9 cellular contexts compared by ENCODE assay signal in the genomic region with DNA sequence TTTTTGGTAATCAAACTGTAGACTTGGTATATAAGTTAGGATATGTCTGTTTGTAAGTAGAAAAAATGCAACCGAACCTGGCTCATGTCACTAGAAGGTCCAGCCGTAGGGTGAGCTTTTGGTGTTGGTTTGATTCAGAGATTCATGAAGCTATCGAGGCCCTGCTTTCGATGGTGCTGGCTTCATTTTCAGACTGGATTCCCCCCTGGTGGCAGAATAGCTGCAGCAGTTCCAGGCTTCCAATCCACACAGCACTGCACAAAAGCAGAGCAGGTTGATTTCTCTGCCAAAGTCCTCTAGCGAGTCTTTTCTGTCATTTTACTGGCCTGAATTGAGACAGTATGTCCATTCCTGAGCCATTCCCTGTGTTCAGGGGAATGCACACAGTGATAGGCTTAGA. TPM values are rescaled to one million over a fixed set of nuclear protein-coding genes. Genes with fewer than 3 reads are reported as not detected.
DNase-seq lines count a peak whose midpoint lies in the region; ATAC-seq and TF ChIP-seq lines count a peak whose summit lies in the region.
"Had no signal": no experiment of that assay in that cellular context is flagged by ENCODE, and none has a peak within 500 bp of the region (broad histone marks: within the 10 kb centered on the region; RNA-seq: fewer than 3 reads in every experiment).

No MANE protein-coding gene starts in this region.

- no peaks in the 10 kb centered on the region for H4K20me1 ChIP-seq in fibroblast of lung (ENCODE audit: control insufficient read depth, extremely low read depth, insufficient read depth, low read length)

- H3K79me2 ChIP-seq in fibroblast of lung (ENCODE audit: control insufficient read depth, insufficient read depth, low read length), result no peaks in the 10 kb centered on the region

- H3K27ac ChIP-seq in fibroblast of lung (ENCODE audit: insufficient read depth, low read length), result no peak overlapping the region
- peak overlapping the region in 1 of 8 donors; percentile 40 for H3K27ac ChIP-seq in spleen
- H3K27ac ChIP-seq: neutrophil had no signal

- H3K27me3 ChIP-seq in fibroblast of lung (ENCODE audit: control insufficient read depth, insufficient read depth, low read length) (no peaks in the 10 kb centered on the region), spleen (replicated peaks in 1 of 7) (no peaks in the 10 kb centered on the region)
- H3K27me3 ChIP-seq: neutrophil had no signal

- H3K4me1 ChIP-seq in fibroblast of lung (ENCODE audit: control insufficient read depth, extremely low read depth, insufficient read depth, low read length) (no peaks in the 10 kb centered on the region), spleen (peaks cover 0 to 33% (median 3%) of the 10 kb centered on the region in 6 donors)

- H3K36me3 ChIP-seq in fibroblast of lung (ENCODE audit: control insufficient read depth, insufficient read depth, low read length) (no peaks in the 10 kb centered on the region), spleen (peaks cover 0 to 36% (median 3%) of the 10 kb centered on the region in 6 donors)

- no peak overlapping the region for H3K9ac ChIP-seq in fibroblast of lung (ENCODE audit: insufficient read depth, low read length)

- no peak overlapping the region for H3K4me2 ChIP-seq in fibroblast of lung (ENCODE audit: extremely low read depth, insufficient read depth, low read length)

- 63 to 89% (median 77%) methylated on average over 5 of the region's 5 CpGs for WGBS in spleen, 5 donors

- intact Hi-C loops in spleen (cut with DNase I; ENCODE audit: low total_unique reads), result no loop called here

- DNase-seq in activated T-cell treated with anti-CD3 and anti-CD28 coated beads, Interleukin-2, amount 50 U/mL, for 1 hour, result peak; percentile 40
- DNase-seq in activated T-cell treated with anti-CD3 and anti-CD28 coated beads, Interleukin-2, amount 50 U/mL, for 48 hours, result no peak
- peak; percentile 11 for DNase-seq in UCSD-AML1 (lab: John Stamatoyannopoulos, UW; ENCODE audit: unreplicated experiment)
- peak; percentile 1 to 7 for DNase-seq in fibroblast of lung (ENCODE audit: low read depth in 2 of 2)
- DNase-seq in spleen, result no peak
- DNase-seq in NCI-H2029 (lab: John Stamatoyannopoulos, UW), result no peak

- H3K4me3 ChIP-seq in fibroblast of lung (replicated peaks in 1 of 4; ENCODE audit: control extremely low read depth in 1 of 4, insufficient read depth in 1 of 4, low read depth in 3 of 4, low read length in 4 of 4) (no peak overlapping the region), spleen (no peak overlapping the region)

- H3K9me3 ChIP-seq in fibroblast of lung (ENCODE audit: control insufficient read depth, insufficient read depth, low read depth, low read length) (no peaks in the 10 kb centered on the region), spleen (no peaks in the 10 kb centered on the region)
- H3K9me3 ChIP-seq: neutrophil had no signal

- H2AFZ ChIP-seq in fibroblast of lung (ENCODE audit: low read length), result no peak overlapping the region

- TF ChIP-seq CTCF in fibroblast of lung (conservative IDR thresholded peaks at IDR 0.05 in 1 of 2, IDR thresholded peaks at IDR 0.05 in 1 of 2; ENCODE audit: low read depth in 1 of 2, low read length in 2 of 2), result peak; percentile 5 to 29
- peak in 6 of 11 experiments; percentile 16 to 34 (median 26) for TF ChIP-seq CTCF in spleen (IDR thresholded peaks at IDR 0.05 in 8 of 11, conservative IDR thresholded peaks at IDR 0.05 in 3 of 11)

- ATAC-seq in HG03039 (IDR thresholded peaks at IDR 0.05; ENCODE audit: unreplicated experiment) (no peak), HG03521 (IDR thresholded peaks at IDR 0.05; ENCODE audit: unreplicated experiment) (no peak)

- no peak for TF ChIP-seq POLR2A in spleen (IDR thresholded peaks at IDR 0.05)

RNA-seq across cellular contexts. Expression of a gene that starts 33.1 kb away (rescaled TPM):
- 2.8 and 5.1 TPM in 2 replicates for total RNA-seq in fibroblast of lung
- 3.7 and 4.2 TPM in 2 replicates for polyA plus RNA-seq in fibroblast of lung
- polyA plus RNA-seq in fibroblast of lung (2012), result 2.3 and 2.4 TPM in 2 replicates
- 2.8 and 2.9 TPM in 2 replicates for polyA minus RNA-seq in fibroblast of lung (ENCODE audit: low replicate concordance)
- 10 to 100 TPM; 24.1 to 53.0 (median 33.5) TPM for total RNA-seq in spleen
- polyA plus RNA-seq in spleen, result 10 to 100 TPM in 1 of 3 donors, 1 to 10 TPM in 2; 4.3 to 11.5 (median 6.8) TPM

Comparison
In these comparisons a context has a peak if more than half of its experiments do, and no peak if none do; other contexts are left out.
1. DNase-seq: peak in activated T-cell treated with anti-CD3 and anti-CD28 coated beads, Interleukin-2, amount 50 U/mL, for 1 hour (single experiment), UCSD-AML1 (single experiment) and fibroblast of lung (2 of 2); none in activated T-cell treated with anti-CD3 and anti-CD28 coated beads, Interleukin-2, amount 50 U/mL, for 48 hours (0 of 2), spleen (single experiment) and NCI-H2029 (single experiment).